In genomic region chr13:97975851-97976550, GRCh38 we compare ENCODE assay signal across 8 cellular contexts. TPM values are rescaled to one million over a fixed set of nuclear protein-coding genes. Genes with fewer than 3 reads are reported as not detected.
A peak's percentile ranks its signal among the peaks of the same experiment; 100 is the strongest.
DNase-seq lines count a peak whose midpoint lies in the region; ATAC-seq and TF ChIP-seq lines count a peak whose summit lies in the region.

No MANE protein-coding gene starts in this region.

- H3K4me1 Mint-ChIP-seq in GM23338: peaks cover 23% of the 10 kb centered on the region
- H3K4me1 Mint-ChIP-seq in activated T-helper 2 cell treated with anti-CD3 and anti-CD28 coated beads, Interferon-gamma antibody, Interleukin-2, Interleukin-4, amounts not matched to agents 10 μg/mL and 5 μg/mL and 100 μg/mL, durations not matched to agents 14 hours and 24 hours and 36 hours (ENCODE audit: low read depth): peaks cover 27% of the 10 kb centered on the region
- peaks cover 15 to 41% (median 36%) of the 10 kb centered on the region in 4 donors for H3K4me1 Mint-ChIP-seq in naive thymus-derived CD8-positive, alpha-beta T cell

- H2AFZ ChIP-seq in GM23338: peak overlapping the region; percentile 84

- peak overlapping the region; percentile 81 for H3K4me3 ChIP-seq in GM23338

- peak overlapping the region; percentile 91 for H3K4me3 Mint-ChIP-seq in GM23338
- H3K4me3 Mint-ChIP-seq in activated T-helper 2 cell treated with anti-CD3 and anti-CD28 coated beads, Interferon-gamma antibody, Interleukin-2, Interleukin-4, amounts not matched to agents 10 μg/mL and 5 μg/mL and 100 μg/mL, durations not matched to agents 14 hours and 24 hours and 36 hours (ENCODE audit: low read depth): peak overlapping the region; percentile 91
- H3K4me3 Mint-ChIP-seq in naive thymus-derived CD8-positive, alpha-beta T cell: peak overlapping the region; percentile 82 to 95 (median 91)

- ATAC-seq in GM23338: peak; percentile 84
- peak; percentile 90 to 92 for ATAC-seq in naive thymus-derived CD8-positive, alpha-beta T cell

- peaks cover 42% of the 10 kb centered on the region for H3K79me2 ChIP-seq in GM23338 (replicated peaks; ENCODE audit: insufficient read depth)

- H3K9me2 ChIP-seq in GM23338 (ENCODE audit: insufficient read depth): no peaks in the 10 kb centered on the region

- POLR2A ChIA-PET in naive thymus-derived CD8-positive, alpha-beta T cell (lab: Charles Lee): interaction anchor here (0.6 to 1.5 kb wide), 2 partner anchors 528 to 543 kb away, joined by 4 to 8 read pairs; partner anchors contain the start of gene RAP2A

- 0 out of 2 replicates have a peak, but pooled peaks cover 3% of the 10 kb centered on the region for H3F3A ChIP-seq in GM23338 (replicated peaks; ENCODE audit: low read depth)

- H3K36me3 ChIP-seq in GM23338 (ENCODE audit: insufficient read depth): no peaks in the 10 kb centered on the region

- DNase-seq in EL (peak; percentile 91), GM23338 (ENCODE audit: low spot score) (peak; percentile 95), Kasumi-1 (lab: John Stamatoyannopoulos, UW) (peak; percentile 59 to 85), RKO (ENCODE audit: low spot score) (peak; percentile 89), fibroblast of peridontal ligament (ENCODE audit: extremely low read depth) (peak; percentile 68)
- DNase-seq in activated T-helper 2 cell treated with anti-CD3 and anti-CD28 coated beads, Interferon-gamma antibody, Interleukin-2, Interleukin-4, amounts not matched to agents 10 μg/mL and 5 μg/mL and 100 μg/mL, durations not matched to agents 14 hours and 24 hours and 36 hours (ENCODE audit: low spot score): peak; percentile 87
- DNase-seq in naive thymus-derived CD8-positive, alpha-beta T cell: peak in 9 of 10 donors; percentile 73 to 95 (median 87)
- peak; percentile 74 to 88 (median 86) for DNase-seq in stimulated activated naive CD4-positive, alpha-beta T cell (lab: John Stamatoyannopoulos, UW)

- H3K27ac Mint-ChIP-seq in GM23338: peak overlapping the region; percentile 97
- H3K27ac Mint-ChIP-seq in activated T-helper 2 cell treated with anti-CD3 and anti-CD28 coated beads, Interferon-gamma antibody, Interleukin-2, Interleukin-4, amounts not matched to agents 10 μg/mL and 5 μg/mL and 100 μg/mL, durations not matched to agents 14 hours and 24 hours and 36 hours: peak overlapping the region; percentile 99
- peak overlapping the region; percentile 91 to 98 (median 96) for H3K27ac Mint-ChIP-seq in naive thymus-derived CD8-positive, alpha-beta T cell

- intact Hi-C loops in activated T-helper 2 cell treated with anti-CD3 and anti-CD28 coated beads, Interferon-gamma antibody, Interleukin-2, Interleukin-4, amounts not matched to agents 10 μg/mL and 5 μg/mL and 100 μg/mL, durations not matched to agents 14 hours and 24 hours and 36 hours (cut with micrococcal nuclease): loop anchor here (1.0 to 10.0 kb wide), 5 partner anchors 121 to 749 kb away; no protein-coding TSS in a partner anchor

- H3K9me3 Mint-ChIP-seq in GM23338: no peaks in the 10 kb centered on the region
- no peaks in the 10 kb centered on the region for H3K9me3 Mint-ChIP-seq in activated T-helper 2 cell treated with anti-CD3 and anti-CD28 coated beads, Interferon-gamma antibody, Interleukin-2, Interleukin-4, amounts not matched to agents 10 μg/mL and 5 μg/mL and 100 μg/mL, durations not matched to agents 14 hours and 24 hours and 36 hours
- no peaks in the 10 kb centered on the region for H3K9me3 Mint-ChIP-seq in naive thymus-derived CD8-positive, alpha-beta T cell

- no peaks in the 10 kb centered on the region for H3K27me3 ChIP-seq in GM23338 (ENCODE audit: insufficient read depth)

- H4K20me1 ChIP-seq in GM23338 (replicated peaks; ENCODE audit: insufficient read depth): peaks cover 11% of the 10 kb centered on the region

- H3K27me3 Mint-ChIP-seq in GM23338 (ENCODE audit: insufficient read depth, low read depth, poor library complexity): peaks cover 2% of the 10 kb centered on the region
- peaks cover 8% of the 10 kb centered on the region for H3K27me3 Mint-ChIP-seq in activated T-helper 2 cell treated with anti-CD3 and anti-CD28 coated beads, Interferon-gamma antibody, Interleukin-2, Interleukin-4, amounts not matched to agents 10 μg/mL and 5 μg/mL and 100 μg/mL, durations not matched to agents 14 hours and 24 hours and 36 hours (ENCODE audit: low read depth)
- H3K27me3 Mint-ChIP-seq in naive thymus-derived CD8-positive, alpha-beta T cell: peaks cover 0 to 1% (median 0%) of the 10 kb centered on the region in 5 donors

- H3K4me2 ChIP-seq in GM23338: peak overlapping the region; percentile 84

- H3K4me1 ChIP-seq in GM23338 (ENCODE audit: insufficient read depth): peaks cover 3% of the 10 kb centered on the region; the same call in 1 of the 2 replicates

- peak overlapping the region; percentile 96 for H3K27ac ChIP-seq in GM23338 (ENCODE audit: low read depth)

- H3K36me3 Mint-ChIP-seq in GM23338 (ENCODE audit: low read depth): peaks cover 18% of the 10 kb centered on the region
- peaks cover 11% of the 10 kb centered on the region for H3K36me3 Mint-ChIP-seq in activated T-helper 2 cell treated with anti-CD3 and anti-CD28 coated beads, Interferon-gamma antibody, Interleukin-2, Interleukin-4, amounts not matched to agents 10 μg/mL and 5 μg/mL and 100 μg/mL, durations not matched to agents 14 hours and 24 hours and 36 hours (ENCODE audit: low read depth)
- H3K36me3 Mint-ChIP-seq in naive thymus-derived CD8-positive, alpha-beta T cell: peaks cover 0 to under 1% (median 0%) of the 10 kb centered on the region in 3 donors

- TF ChIP-seq CTCF in GM23338 (conservative IDR thresholded peaks at IDR 0.05; ENCODE audit: low read depth in 2 of 2): no peak

TF ChIP-seq in GM23338, 12 proteins besides CTCF, POLR2A, EP300 and RAD21:
- peak; percentile 75 for TF ChIP-seq CREB1 (CRISPR knock-in tag; IDR thresholded peaks at IDR 0.05; ENCODE audit: low read depth)
- peak; percentile 85 for TF ChIP-seq POLR2AphosphoS5 (IDR thresholded peaks at IDR 0.05; ENCODE audit: low read depth)
- TF ChIP-seq STAT1 (IDR thresholded peaks at IDR 0.05; ENCODE audit: unreplicated experiment): no peak

RNA-seq across cellular contexts. Expression of gene IPO5, which starts 22.5 kb away (rescaled TPM):
- 353 and 426 TPM in 2 replicates for total RNA-seq in GM23338 (2014; rRNA removed; shearing (Covaris generic))
- 107 and 124 TPM in 2 replicates for polyA plus RNA-seq in GM23338 (2016; fragmentation: Nextera tagmentation; extraction: Ambion mirVana)
- 225 and 227 TPM in 2 replicates for total RNA-seq in activated T-helper 2 cell treated with anti-CD3 and anti-CD28 coated beads, Interferon-gamma antibody, Interleukin-2, Interleukin-4, amounts not matched to agents 10 μg/mL and 5 μg/mL and 100 μg/mL, durations not matched to agents 14 hours and 24 hours and 36 hours
- 10 to 100 TPM; 86.5 to 94.1 TPM for total RNA-seq in naive thymus-derived CD8-positive, alpha-beta T cell
- 10 to 100 TPM; 33.1 to 38.8 (median 37.1) TPM for polyA plus RNA-seq in naive thymus-derived CD8-positive, alpha-beta T cell

Comparison
In these comparisons a context has a peak if more than half of its experiments do, and no peak if none do; other contexts are left out.
1. Peak in every context shown above with its lines: DNase-seq, ATAC-seq, H3K4me3 ChIP-seq and H3K27ac ChIP-seq.